ENCODE assay signal across 1 cellular context in genomic region chr2:12448846-12449480, GRCh38.
TF ChIP-seq lines count a peak whose summit lies in the region.

No MANE protein-coding gene starts in this region.

TF ChIP-seq in SK-N-SH treated with all-trans-retinoic acid at 6 μM for 48 hours, 23 proteins besides CTCF, POLR2A, EP300 and RAD21 (continued from another document):
- TF ChIP-seq, protein P1, sequence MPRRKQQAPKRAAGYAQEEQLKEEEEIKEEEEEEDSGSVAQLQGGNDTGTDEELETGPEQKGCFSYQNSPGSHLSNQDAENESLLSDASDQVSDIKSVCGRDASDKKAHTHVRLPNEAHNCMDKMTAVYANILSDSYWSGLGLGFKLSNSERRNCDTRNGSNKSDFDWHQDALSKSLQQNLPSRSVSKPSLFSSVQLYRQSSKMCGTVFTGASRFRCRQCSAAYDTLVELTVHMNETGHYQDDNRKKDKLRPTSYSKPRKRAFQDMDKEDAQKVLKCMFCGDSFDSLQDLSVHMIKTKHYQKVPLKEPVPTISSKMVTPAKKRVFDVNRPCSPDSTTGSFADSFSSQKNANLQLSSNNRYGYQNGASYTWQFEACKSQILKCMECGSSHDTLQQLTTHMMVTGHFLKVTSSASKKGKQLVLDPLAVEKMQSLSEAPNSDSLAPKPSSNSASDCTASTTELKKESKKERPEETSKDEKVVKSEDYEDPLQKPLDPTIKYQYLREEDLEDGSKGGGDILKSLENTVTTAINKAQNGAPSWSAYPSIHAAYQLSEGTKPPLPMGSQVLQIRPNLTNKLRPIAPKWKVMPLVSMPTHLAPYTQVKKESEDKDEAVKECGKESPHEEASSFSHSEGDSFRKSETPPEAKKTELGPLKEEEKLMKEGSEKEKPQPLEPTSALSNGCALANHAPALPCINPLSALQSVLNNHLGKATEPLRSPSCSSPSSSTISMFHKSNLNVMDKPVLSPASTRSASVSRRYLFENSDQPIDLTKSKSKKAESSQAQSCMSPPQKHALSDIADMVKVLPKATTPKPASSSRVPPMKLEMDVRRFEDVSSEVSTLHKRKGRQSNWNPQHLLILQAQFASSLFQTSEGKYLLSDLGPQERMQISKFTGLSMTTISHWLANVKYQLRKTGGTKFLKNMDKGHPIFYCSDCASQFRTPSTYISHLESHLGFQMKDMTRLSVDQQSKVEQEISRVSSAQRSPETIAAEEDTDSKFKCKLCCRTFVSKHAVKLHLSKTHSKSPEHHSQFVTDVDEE (CRISPR knock-in tag; IDR thresholded peaks at IDR 0.05), result no peak
- no peak for TF ChIP-seq BACH2 (CRISPR knock-in tag; IDR thresholded peaks at IDR 0.05; ENCODE audit: borderline replicate concordance)
- no peak for TF ChIP-seq PPARA (CRISPR knock-in tag; IDR thresholded peaks at IDR 0.05; ENCODE audit: borderline replicate concordance)
- TF ChIP-seq SNAI2 (CRISPR knock-in tag; IDR thresholded peaks at IDR 0.05), result no peak
- no peak for TF ChIP-seq PATZ1 (CRISPR knock-in tag; IDR thresholded peaks at IDR 0.05; ENCODE audit: borderline replicate concordance)
- TF ChIP-seq ESRRG (CRISPR knock-in tag; IDR thresholded peaks at IDR 0.05), result no peak
- TF ChIP-seq ZC3H10 (CRISPR knock-in tag; IDR thresholded peaks at IDR 0.05), result no peak
- no peak for TF ChIP-seq ZNF565 (CRISPR knock-in tag; conservative IDR thresholded peaks at IDR 0.05; ENCODE audit: low read depth)
- TF ChIP-seq OSR1 (CRISPR knock-in tag; IDR thresholded peaks at IDR 0.05), result no peak
